In the genomic region with DNA sequence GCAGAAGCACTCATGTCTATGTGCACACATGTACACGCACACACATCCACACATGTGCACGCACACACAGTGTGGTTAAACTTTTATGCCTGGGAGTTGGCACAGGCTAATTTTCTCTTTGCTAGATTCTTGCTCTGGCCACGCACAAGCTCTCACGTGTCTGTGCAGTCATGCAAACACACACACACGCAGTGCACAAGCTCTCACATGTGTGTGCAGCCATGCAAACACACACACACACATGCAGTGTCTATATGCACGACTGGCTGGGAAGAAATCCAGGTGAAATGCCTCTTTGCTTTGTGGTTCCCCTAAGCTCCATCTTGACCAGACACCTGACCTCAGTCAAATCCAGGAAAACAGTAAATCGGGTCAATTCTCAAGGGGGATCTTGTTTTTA, we compare ENCODE assay signal across 19 cellular contexts.
DNase-seq lines count a peak whose midpoint lies in the region; ATAC-seq and TF ChIP-seq lines count a peak whose summit lies in the region.
"Had no signal": no experiment of that assay in that cellular context is flagged by ENCODE, and none has a peak within 500 bp of the region (broad histone marks: within the 10 kb centered on the region; RNA-seq: fewer than 3 reads in every experiment).

No MANE protein-coding gene starts in this region.

- no peak overlapping the region for H3K18ac ChIP-seq in H9 (ENCODE audit: insufficient read length, low read depth, low read length)

- H3K4me1 Mint-ChIP-seq in endothelial cell (ENCODE audit: unreplicated experiment) (no peaks in the 10 kb centered on the region), H9 (peaks cover 36 to 37% of the 10 kb centered on the region in 2 experiments)
- H3K4me1 Mint-ChIP-seq: CD8-positive, alpha-beta memory T cell; IgD-negative memory B cell had no signal

- H3K4me2 ChIP-seq in BLaER1: peak overlapping the region; percentile 41; the same call in 1 of the 2 replicates
- peak overlapping the region; percentile 49 for H3K4me2 ChIP-seq in Karpas-422 (ENCODE audit: low read depth, low read length, poor library complexity, severe bottlenecking)
- no peak overlapping the region for H3K4me2 ChIP-seq in H9 (ENCODE audit: insufficient read depth, insufficient read length, low read length)

- no peak overlapping the region for H3K4ac ChIP-seq in H9 (ENCODE audit: low read depth, low read length)

- H2BK120ac ChIP-seq in H9 (ENCODE audit: low read depth, low read length, poor library complexity, severe bottlenecking): no peak overlapping the region

- H3K14ac ChIP-seq in H9 (ENCODE audit: insufficient read depth, low read length): no peak overlapping the region

- H3K4me3 Mint-ChIP-seq in endothelial cell (ENCODE audit: unreplicated experiment): no peak overlapping the region
- H3K4me3 Mint-ChIP-seq in H9: no peak overlapping the region
- H3K4me3 Mint-ChIP-seq: CD4-positive, CD25-positive, alpha-beta regulatory T cell; CD8-positive, alpha-beta memory T cell; IgD-negative memory B cell had no signal

- peaks cover 21% of the 10 kb centered on the region for H3K4me1 ChIP-seq in BLaER1
- peaks cover 60% of the 10 kb centered on the region for H3K4me1 ChIP-seq in Karpas-422 (ENCODE audit: low read length)
- no peaks in the 10 kb centered on the region for H3K4me1 ChIP-seq in stomach
- no peaks in the 10 kb centered on the region for H3K4me1 ChIP-seq in heart left ventricle
- no peaks in the 10 kb centered on the region; the same call in 1 of the 2 replicates for H3K4me1 ChIP-seq in H9 (ENCODE audit: insufficient read depth, low read length)
- H3K4me1 ChIP-seq: HAP-1 had no signal

- H3T11ph ChIP-seq in H9 (ENCODE audit: low read length): no peak overlapping the region

- H4K5ac ChIP-seq in H9 (ENCODE audit: insufficient read length, low read depth, low read length): no peak overlapping the region

- DNase-seq in Karpas-422 (peak; percentile 74), endothelial cell (ENCODE audit: low spot score) (no peak), stomach (peak; percentile 4), NCI-H1417 (lab: John Stamatoyannopoulos, UW) (no peak), heart left ventricle (no peak), H9 (no peak)
- DNase-seq: 8988T; C1 segment of cervical spinal cord; CD4-positive, CD25-positive, alpha-beta regulatory T cell; CD8-positive, alpha-beta memory T cell; COR-L47; DMS 273 treated with DMSO at 0.1 percent for 48 hours; DMS53; DND-41; GOT3 had no signal

- H3K27ac Mint-ChIP-seq in endothelial cell (ENCODE audit: unreplicated experiment) (peak overlapping the region; percentile 42), H9 (no peak overlapping the region)
- H3K27ac Mint-ChIP-seq: CD4-positive, CD25-positive, alpha-beta regulatory T cell; CD8-positive, alpha-beta memory T cell; IgD-negative memory B cell had no signal

- no peak overlapping the region for H2AFZ ChIP-seq in Karpas-422 (ENCODE audit: low read length)
- no peak overlapping the region for H2AFZ ChIP-seq in H9 (ENCODE audit: low read length)

- H4K8ac ChIP-seq in H9 (replicated peaks; ENCODE audit: insufficient read length, low read depth, low read length): no peak overlapping the region

- ATAC-seq in heart left ventricle: no peak
- ATAC-seq: HepG2 had no signal

- intact Hi-C loops in stomach (cut with DNase I; ENCODE audit: low total_unique reads) (no loop called here), heart left ventricle (cut with DNase I) (no loop called here)

- H3K36me3 ChIP-seq in BLaER1: no peaks in the 10 kb centered on the region
- no peaks in the 10 kb centered on the region for H3K36me3 ChIP-seq in Karpas-422 (ENCODE audit: insufficient read depth, low read length)
- H3K36me3 ChIP-seq in stomach: no peaks in the 10 kb centered on the region
- H3K36me3 ChIP-seq in heart left ventricle: no peaks in the 10 kb centered on the region
- H3K36me3 ChIP-seq: HAP-1 had no signal

- no peaks in the 10 kb centered on the region for H3K79me1 ChIP-seq in H9 (ENCODE audit: insufficient read depth, low read depth, low read length, poor library complexity, severe bottlenecking)

- no peak overlapping the region for H3K56ac ChIP-seq in H9 (ENCODE audit: insufficient read length, low read depth, low read length)

- TF ChIP-seq POLR2A in stomach (IDR thresholded peaks at IDR 0.05) (no peak), heart left ventricle (IDR thresholded peaks at IDR 0.05) (no peak)

- H3K9me3 ChIP-seq in BLaER1 (no peaks in the 10 kb centered on the region), Karpas-422 (ENCODE audit: low read length) (no peaks in the 10 kb centered on the region), stomach (peaks cover 0 to 39% (median 8%) of the 10 kb centered on the region in 4 donors), heart left ventricle (no peaks in the 10 kb centered on the region), H9 (ENCODE audit: control insufficient read depth, low read depth, low read length) (no peaks in the 10 kb centered on the region)
- H3K9me3 ChIP-seq: HAP-1 had no signal

- H3K27me3 ChIP-seq in BLaER1: no peaks in the 10 kb centered on the region
- no peaks in the 10 kb centered on the region for H3K27me3 ChIP-seq in Karpas-422 (ENCODE audit: low read length)
- no peaks in the 10 kb centered on the region for H3K27me3 ChIP-seq in stomach
- H3K27me3 ChIP-seq in heart left ventricle: no peaks in the 10 kb centered on the region
- no peaks in the 10 kb centered on the region for H3K27me3 ChIP-seq in H9 (ENCODE audit: insufficient read depth, low read length)

- H3K9ac ChIP-seq in BLaER1: no peak overlapping the region
- peak overlapping the region; percentile 38; the same call in 1 of the 2 replicates for H3K9ac ChIP-seq in Karpas-422 (ENCODE audit: low read length)
- H3K9ac ChIP-seq in H9 (ENCODE audit: extremely low read depth, insufficient read length, low read length): no peak overlapping the region

- no peak overlapping the region for H2BK5ac ChIP-seq in H9 (ENCODE audit: insufficient read length, low read length)

- H2BK15ac ChIP-seq in H9 (ENCODE audit: low read depth, low read length): no peak overlapping the region

- H4K91ac ChIP-seq in H9 (ENCODE audit: insufficient read length, low read depth, low read length): no peak overlapping the region

- H4K20me1 ChIP-seq in BLaER1 (no peaks in the 10 kb centered on the region), Karpas-422 (ENCODE audit: insufficient read depth, low read depth, low read length) (no peaks in the 10 kb centered on the region), H9 (ENCODE audit: control insufficient read depth, insufficient read depth, insufficient read length) (no peaks in the 10 kb centered on the region)

- H3K23ac ChIP-seq in H9 (ENCODE audit: insufficient read length, low read depth, low read length): no peak overlapping the region

- H2BK12ac ChIP-seq in H9 (ENCODE audit: insufficient read length, low read depth, low read length): no peak overlapping the region

- no peaks in the 10 kb centered on the region for H3K79me2 ChIP-seq in Karpas-422 (ENCODE audit: low read length)
- H3K79me2 ChIP-seq in H9 (ENCODE audit: insufficient read depth, low read length): no peaks in the 10 kb centered on the region

- H3K23me2 ChIP-seq in H9 (ENCODE audit: insufficient read length, low read depth, low read length, poor library complexity, severe bottlenecking): no peaks in the 10 kb centered on the region

- H3K36me3 Mint-ChIP-seq in endothelial cell (ENCODE audit: low read depth, unreplicated experiment): peaks cover 9% of the 10 kb centered on the region
- no peaks in the 10 kb centered on the region for H3K36me3 Mint-ChIP-seq in H9 (ENCODE audit: insufficient read depth in 1 of 3, low read depth in 3 of 3)
- H3K36me3 Mint-ChIP-seq: CD4-positive, CD25-positive, alpha-beta regulatory T cell; IgD-negative memory B cell had no signal

- H3K27me3 Mint-ChIP-seq in endothelial cell (ENCODE audit: unreplicated experiment): peaks cover 5% of the 10 kb centered on the region
- peaks cover 2% of the 10 kb centered on the region for H3K27me3 Mint-ChIP-seq in H9 (ENCODE audit: low read depth)
- H3K27me3 Mint-ChIP-seq: CD4-positive, CD25-positive, alpha-beta regulatory T cell; IgD-negative memory B cell had no signal

- no peaks in the 10 kb centered on the region for H3K9me2 ChIP-seq in Karpas-422 (replicated peaks; ENCODE audit: insufficient read depth, low read length)

- H3K27ac ChIP-seq in BLaER1 (no peak overlapping the region), Karpas-422 (ENCODE audit: low read length) (peak overlapping the region; percentile 84), stomach (no peak overlapping the region), heart left ventricle (no peak overlapping the region), H9 (ENCODE audit: insufficient read length, low read depth, low read length) (no peak overlapping the region)

- H2BK20ac ChIP-seq in H9 (ENCODE audit: low read depth, low read length, poor library complexity, severe bottlenecking): no peak overlapping the region

- TF ChIP-seq EP300 in stomach (IDR thresholded peaks at IDR 0.05): no peak

- TF ChIP-seq CTCF in endothelial cell (IDR thresholded peaks at IDR 0.05; ENCODE audit: unreplicated experiment): no peak
- TF ChIP-seq CTCF in stomach (IDR thresholded peaks at IDR 0.05): no peak
- no peak for TF ChIP-seq CTCF in heart left ventricle (IDR thresholded peaks at IDR 0.05)
- no peak for TF ChIP-seq CTCF in H9 (conservative IDR thresholded peaks at IDR 0.05)

- H3K4me3 ChIP-seq in BLaER1: no peak overlapping the region
- peak overlapping the region; percentile 17; the same call in 1 of the 2 replicates for H3K4me3 ChIP-seq in Karpas-422 (ENCODE audit: low read length)
- H3K4me3 ChIP-seq in stomach: no peak overlapping the region
- H3K4me3 ChIP-seq in heart left ventricle: no peak overlapping the region
- H3K4me3 ChIP-seq: HAP-1 had no signal

- peaks cover 43% of the 10 kb centered on the region for H3K9me3 Mint-ChIP-seq in endothelial cell (ENCODE audit: unreplicated experiment)
- H3K9me3 Mint-ChIP-seq in H9: no peaks in the 10 kb centered on the region; a peak in 1 of 5 replicates

- 73 to 85% (median 74%) methylated on average over 7 of the region's 7 CpGs for WGBS in stomach, 5 donors
- 64 to 82% (median 75%) methylated on average over 7 of the region's 7 CpGs for WGBS in heart left ventricle, 4 donors
- WGBS in H9 (ENCODE audit: extremely low coverage, insufficient read length, low lambda C conversion rate): no CpG with 5 or more reads among the region's 7 CpGs

- H2AK5ac ChIP-seq in H9 (ENCODE audit: insufficient read length, low read length): no peak overlapping the region

Comparison
In these comparisons a context has a peak if more than half of its experiments do, and no peak if none do; other contexts are left out.
1. DNase-seq: peak in Karpas-422 (single experiment) and stomach (single experiment); none in endothelial cell (single experiment), NCI-H1417 (0 of 3), heart left ventricle (0 of 5) and H9 (single experiment).